Comparison of ENCODE assay signal across 28 cellular contexts in the genomic region with DNA sequence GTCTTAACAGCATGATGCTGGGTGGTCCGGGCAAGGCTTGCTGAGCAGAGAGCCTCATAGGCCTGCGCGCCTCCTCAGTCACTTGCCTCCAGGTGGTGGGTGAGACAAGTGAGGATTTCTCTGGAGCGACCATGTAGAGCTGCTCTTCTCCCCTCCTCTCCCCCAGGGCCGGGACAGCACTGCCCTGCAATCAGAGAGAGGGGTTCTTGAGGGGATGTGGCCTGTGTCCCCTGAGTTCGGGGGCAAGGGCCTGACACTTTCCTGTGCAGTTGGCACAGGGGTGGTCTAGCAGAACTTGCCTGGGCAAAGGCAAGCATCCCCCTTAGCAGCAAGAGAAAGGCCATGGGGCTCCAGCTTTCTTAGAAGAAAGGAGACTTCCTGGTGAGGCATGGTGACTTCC.
DNase-seq lines count a peak whose midpoint lies in the region; ATAC-seq, FAIRE-seq and TF ChIP-seq lines count a peak whose summit lies in the region.
"Had no signal": no experiment of that assay in that cellular context is flagged by ENCODE, and none has a peak within 500 bp of the region (broad histone marks: within the 10 kb centered on the region; RNA-seq: fewer than 3 reads in every experiment).

No MANE protein-coding gene starts in this region.

- no peak overlapping the region for H3K9ac ChIP-seq in kidney (ENCODE audit: low read length in 2 of 2)
- H3K9ac ChIP-seq: BLaER1 treated with 17β-estradiol and CSF1 and Interleukin-3, amounts not matched to agents 10 nM and 100 nM had no signal

- intact Hi-C loops in kidney (cut with DNase I): no loop called here
- intact Hi-C loops in upper lobe of right lung (cut with DNase I): no loop called here

- FAIRE-seq in kidney (lab: Jason Lieb, UNC): no peak
- FAIRE-seq: A549, D721Med, GM12878, GM19239, H54 had no signal

- H3K36me3 ChIP-seq in SJCRH30: no peaks in the 10 kb centered on the region
- H3K36me3 ChIP-seq in kidney (ENCODE audit: control insufficient read depth in 1 of 2, insufficient read depth in 2 of 2, low read length in 2 of 2): no peaks in the 10 kb centered on the region
- H3K36me3 ChIP-seq in upper lobe of right lung: no peaks in the 10 kb centered on the region
- H3K36me3 ChIP-seq: BE2C; BLaER1 treated with 17β-estradiol and CSF1 and Interleukin-3, amounts not matched to agents 10 nM and 100 nM; HAP-1 had no signal

- H3K27ac Mint-ChIP-seq in effector memory CD8-positive, alpha-beta T cell: no peak overlapping the region
- H3K27ac Mint-ChIP-seq: CD14-positive monocyte; CD4-positive, alpha-beta T cell; CD8-positive, alpha-beta memory T cell; HFFc6 had no signal

- ATAC-seq in upper lobe of right lung: no peak
- ATAC-seq in effector memory CD8-positive, alpha-beta T cell (replicated peaks): no peak
- ATAC-seq in GM21576 (IDR thresholded peaks at IDR 0.05; ENCODE audit: unreplicated experiment): no peak
- ATAC-seq: A549, GM12878, GM23338 had no signal

- TF ChIP-seq CTCF in kidney (IDR thresholded peaks at IDR 0.05; ENCODE audit: borderline replicate concordance, extremely low read depth, insufficient read depth) (no peak), upper lobe of right lung (IDR thresholded peaks at IDR 0.05) (no peak)

- H3K9me3 ChIP-seq in SJCRH30 (replicated peaks): no peaks in the 10 kb centered on the region
- no peaks in the 10 kb centered on the region for H3K9me3 ChIP-seq in kidney (ENCODE audit: control insufficient read depth in 1 of 2, low read length in 2 of 2)
- H3K9me3 ChIP-seq in upper lobe of right lung: no peaks in the 10 kb centered on the region
- H3K9me3 ChIP-seq: A549; BE2C; BLaER1 treated with 17β-estradiol and CSF1 and Interleukin-3, amounts not matched to agents 10 nM and 100 nM; HAP-1 had no signal

- peaks cover 53% of the 10 kb centered on the region for H3K4me1 ChIP-seq in SJCRH30
- H3K4me1 ChIP-seq in kidney (ENCODE audit: control insufficient read depth in 1 of 2, insufficient read depth in 1 of 2, low read depth in 1 of 2, low read length in 2 of 2): peaks cover 9 to 14% of the 10 kb centered on the region in 2 donors
- H3K4me1 ChIP-seq in upper lobe of right lung: no peaks in the 10 kb centered on the region
- H3K4me1 ChIP-seq: A549, BE2C had no signal

- H3K27me3 ChIP-seq in SJCRH30 (no peaks in the 10 kb centered on the region), upper lobe of right lung (no peaks in the 10 kb centered on the region)
- H3K27me3 ChIP-seq: BE2C; BLaER1 treated with 17β-estradiol and CSF1 and Interleukin-3, amounts not matched to agents 10 nM and 100 nM had no signal

- peak; percentile 33 for DNase-seq in activated effector memory CD4-positive, alpha-beta T cell treated with anti-CD3 and anti-CD28 coated beads, Interleukin-2, amount 50 U/mL, for 16 hours
- no peak for DNase-seq in activated effector memory CD4-positive, alpha-beta T cell treated with Interleukin-2 at 50 U/mL for 16 hours
- no peak for DNase-seq in SJCRH30
- DNase-seq in kidney: peak; percentile 55
- peak; percentile 48 for DNase-seq in upper lobe of right lung
- DNase-seq in effector memory CD8-positive, alpha-beta T cell: no peak
- no peak for DNase-seq in NCI-H774 (lab: John Stamatoyannopoulos, UW)
- DNase-seq: ACHN; AML-193; BE2C; CD4-positive, alpha-beta T cell; CD8-positive, alpha-beta memory T cell; DMS 273 treated with DMSO at 0.1 percent for 48 hours; DMS79; EL; GDM1; HFFc6 had no signal

- peaks cover 16 to 23% of the 10 kb centered on the region in 2 donors for H3K27me3 Mint-ChIP-seq in effector memory CD8-positive, alpha-beta T cell

- no peak overlapping the region for H3K4me3 Mint-ChIP-seq in effector memory CD8-positive, alpha-beta T cell
- H3K4me3 Mint-ChIP-seq: CD14-positive monocyte; CD4-positive, alpha-beta T cell; CD8-positive, alpha-beta memory T cell; GM23338; HFFc6 had no signal

- H3K4me1 Mint-ChIP-seq in effector memory CD8-positive, alpha-beta T cell (ENCODE audit: low read depth in 2 of 2): peaks cover 0 to 3% of the 10 kb centered on the region in 2 donors

- H3K4me3 ChIP-seq in SJCRH30 (no peak overlapping the region), kidney (ENCODE audit: low read length in 2 of 2) (no peak overlapping the region), upper lobe of right lung (no peak overlapping the region)
- H3K4me3 ChIP-seq: A549; BLaER1 treated with 17β-estradiol and CSF1 and Interleukin-3, amounts not matched to agents 10 nM and 100 nM; GM12878; GM23338; HAP-1 had no signal

- peaks cover 3% of the 10 kb centered on the region for H3K36me3 Mint-ChIP-seq in effector memory CD8-positive, alpha-beta T cell (ENCODE audit: insufficient read depth)
- H3K36me3 Mint-ChIP-seq: CD14-positive monocyte; CD8-positive, alpha-beta memory T cell had no signal

- H3K9me3 Mint-ChIP-seq in effector memory CD8-positive, alpha-beta T cell: no peaks in the 10 kb centered on the region
- H3K9me3 Mint-ChIP-seq: CD4-positive, alpha-beta T cell; CD8-positive, alpha-beta memory T cell; GM23338; HFFc6 had no signal

- peak overlapping the region; percentile 77 for H3K27ac ChIP-seq in SJCRH30
- no peak overlapping the region for H3K27ac ChIP-seq in kidney (ENCODE audit: low read depth in 2 of 2, low read length in 2 of 2)
- H3K27ac ChIP-seq in upper lobe of right lung: no peak overlapping the region
- H3K27ac ChIP-seq: 22Rv1; A549; BLaER1 treated with 17β-estradiol and CSF1 and Interleukin-3, amounts not matched to agents 10 nM and 100 nM had no signal

Comparison
In these comparisons a context has a peak if more than half of its experiments do, and no peak if none do; other contexts are left out.
1. DNase-seq: peak in activated effector memory CD4-positive, alpha-beta T cell treated with anti-CD3 and anti-CD28 coated beads, Interleukin-2, amount 50 U/mL, for 16 hours (single experiment), kidney (single experiment) and upper lobe of right lung (single experiment); none in activated effector memory CD4-positive, alpha-beta T cell treated with Interleukin-2 at 50 U/mL for 16 hours (single experiment), SJCRH30 (0 of 2), effector memory CD8-positive, alpha-beta T cell (0 of 3) and NCI-H774 (single experiment).